36 cellular contexts compared by ENCODE assay signal in the genomic region with DNA sequence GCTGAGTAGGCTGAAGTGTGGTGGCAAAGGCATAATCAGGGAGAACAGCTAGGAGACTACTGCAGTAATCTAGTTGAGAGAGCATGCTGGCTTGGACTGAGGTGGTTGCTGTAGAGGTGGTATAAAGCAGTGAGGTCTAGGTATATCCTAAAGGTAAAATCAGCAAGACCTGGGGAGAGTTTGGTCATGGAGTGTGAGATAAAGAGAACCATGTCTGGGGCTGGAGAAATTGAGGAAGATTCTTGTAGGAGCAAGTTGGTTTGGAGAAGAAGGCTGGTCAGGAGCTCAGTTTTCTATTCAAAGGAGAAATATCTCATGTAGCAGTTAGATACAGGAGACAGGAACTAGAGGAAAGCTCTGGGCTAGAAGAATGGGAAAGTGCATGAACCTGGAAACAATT.
"Had no signal": no experiment of that assay in that cellular context is flagged by ENCODE, and none has a peak within 500 bp of the region (broad histone marks: within the 10 kb centered on the region; RNA-seq: fewer than 3 reads in every experiment).

No MANE protein-coding gene starts in this region.

- H3K9me3 ChIP-seq: ascending aorta, body of pancreas, breast epithelium, Peyer's patch had no signal

- H3K4me3 Mint-ChIP-seq: activated CD4-positive, alpha-beta memory T cell treated with anti-CD3 and anti-CD28 coated beads, Interleukin-2, amount 10 ng/mL, durations not matched to agents 7 days and 5 days; activated CD8-positive, alpha-beta memory T cell treated with anti-CD3 and anti-CD28 coated beads, Interleukin-2, amount 10 ng/mL, durations not matched to agents 7 days and 5 days; activated naive CD4-positive, alpha-beta T cell treated with anti-CD3 and anti-CD28 coated beads, Interleukin-2, amount 10 ng/mL, durations not matched to agents 7 days and 5 days; activated naive CD8-positive, alpha-beta T cell treated with anti-CD3 and anti-CD28 coated beads, Interleukin-2, amount 10 ng/mL, durations not matched to agents 7 days and 5 days had no signal

- H3K27me3 Mint-ChIP-seq: activated CD4-positive, alpha-beta memory T cell treated with anti-CD3 and anti-CD28 coated beads, Interleukin-2, amount 10 ng/mL, durations not matched to agents 7 days and 5 days; activated CD8-positive, alpha-beta memory T cell treated with anti-CD3 and anti-CD28 coated beads, Interleukin-2, amount 10 ng/mL, durations not matched to agents 7 days and 5 days; activated naive CD4-positive, alpha-beta T cell treated with anti-CD3 and anti-CD28 coated beads, Interleukin-2, amount 10 ng/mL, durations not matched to agents 7 days and 5 days; activated naive CD8-positive, alpha-beta T cell treated with anti-CD3 and anti-CD28 coated beads, Interleukin-2, amount 10 ng/mL, durations not matched to agents 7 days and 5 days had no signal

- H3K27me3 ChIP-seq: ascending aorta, body of pancreas, breast epithelium, Peyer's patch had no signal

- H3K9ac ChIP-seq: KMS-11 had no signal

- H3K27ac Mint-ChIP-seq: activated CD4-positive, alpha-beta memory T cell treated with anti-CD3 and anti-CD28 coated beads, Interleukin-2, amount 10 ng/mL, durations not matched to agents 7 days and 5 days; activated CD8-positive, alpha-beta memory T cell treated with anti-CD3 and anti-CD28 coated beads, Interleukin-2, amount 10 ng/mL, durations not matched to agents 7 days and 5 days; activated naive CD4-positive, alpha-beta T cell treated with anti-CD3 and anti-CD28 coated beads, Interleukin-2, amount 10 ng/mL, durations not matched to agents 7 days and 5 days; activated naive CD8-positive, alpha-beta T cell treated with anti-CD3 and anti-CD28 coated beads, Interleukin-2, amount 10 ng/mL, durations not matched to agents 7 days and 5 days had no signal

- DNase-seq: activated CD4-positive, alpha-beta memory T cell treated with anti-CD3 and anti-CD28 coated beads, Interleukin-2, amount 10 ng/mL, durations not matched to agents 7 days and 5 days; activated CD4-positive, alpha-beta T cell treated with anti-CD3 and anti-CD28 coated beads for 1 hour; activated CD4-positive, alpha-beta T cell treated with anti-CD3 and anti-CD28 coated beads for 48 hours; activated CD4-positive, CD25-positive, alpha-beta regulatory T cell; activated CD8-positive, alpha-beta memory T cell treated with anti-CD3 and anti-CD28 coated beads for 24 hours; activated CD8-positive, alpha-beta memory T cell treated with anti-CD3 and anti-CD28 coated beads, Interleukin-2, amount 10 ng/mL, durations not matched to agents 7 days and 5 days; activated CD8-positive, alpha-beta memory T cell treated with anti-CD3 and anti-CD28 coated beads, Interleukin-2, amount 50 U/mL, for 48 hours; activated effector memory CD4-positive, alpha-beta T cell treated with Interleukin-2 at 50 U/mL for 16 hours; activated naive CD4-positive, alpha-beta T cell treated with anti-CD3 and anti-CD28 coated beads, Interleukin-2, amount 10 ng/mL, durations not matched to agents 7 days and 5 days; activated naive CD8-positive, alpha-beta T cell treated with anti-CD3 and anti-CD28 coated beads, Interleukin-2, amount 10 ng/mL, durations not matched to agents 7 days and 5 days; activated T-cell treated with anti-CD3 and anti-CD28 coated beads, Interleukin-2, amount 50 U/mL, for 48 hours; amygdala; body of pancreas; MM.1S; MV-4-11; NCI-H1092; NCI-H1436 treated with DMSO at 0.1 percent for 48 hours; NCI-H1694 treated with DMSO at 0.1 percent for 48 hours; NCI-H2029; NCI-H2171; NCI-H510A; NCI-H526; NCI-H748 treated with DMSO at 0.1 percent for 48 hours; NK-92 treated with Interleukin-12 subunit alpha and Interleukin-12 subunit beta, amount 100 ng/mL, for 24 hours; PC-3; Peyer's patch; SIG-M5; T-helper 1 cell; T1000; WERI-Rb-1 had no signal

- H3K9me3 Mint-ChIP-seq: activated CD4-positive, alpha-beta memory T cell treated with anti-CD3 and anti-CD28 coated beads, Interleukin-2, amount 10 ng/mL, durations not matched to agents 7 days and 5 days; activated naive CD4-positive, alpha-beta T cell treated with anti-CD3 and anti-CD28 coated beads, Interleukin-2, amount 10 ng/mL, durations not matched to agents 7 days and 5 days; activated naive CD8-positive, alpha-beta T cell treated with anti-CD3 and anti-CD28 coated beads, Interleukin-2, amount 10 ng/mL, durations not matched to agents 7 days and 5 days had no signal

- H3K4me1 Mint-ChIP-seq: activated CD4-positive, alpha-beta memory T cell treated with anti-CD3 and anti-CD28 coated beads, Interleukin-2, amount 10 ng/mL, durations not matched to agents 7 days and 5 days; activated CD8-positive, alpha-beta memory T cell treated with anti-CD3 and anti-CD28 coated beads, Interleukin-2, amount 10 ng/mL, durations not matched to agents 7 days and 5 days; activated naive CD4-positive, alpha-beta T cell treated with anti-CD3 and anti-CD28 coated beads, Interleukin-2, amount 10 ng/mL, durations not matched to agents 7 days and 5 days had no signal

- H3K27ac ChIP-seq: ascending aorta, body of pancreas, breast epithelium, KMS-11, Peyer's patch, RWPE1, WERI-Rb-1 had no signal

- H3K4me2 ChIP-seq: KMS-11 had no signal

- ATAC-seq: activated CD8-positive, alpha-beta memory T cell treated with anti-CD3 and anti-CD28 coated beads, Interleukin-2, amount 10 ng/mL, durations not matched to agents 7 days and 5 days; body of pancreas; PC-3; Right ventricle myocardium inferior; SK-N-SH treated with all-trans-retinoic acid at 6 μM for 48 hours had no signal

- H3K4me3 ChIP-seq: ascending aorta, body of pancreas, breast epithelium, Peyer's patch had no signal

- H3K4me1 ChIP-seq: ascending aorta, body of pancreas, breast epithelium, Peyer's patch had no signal
